Comparison of ENCODE assay signal across 4 cellular contexts in genomic region chr11:60201334-60201733, GRCh38. TPM values are rescaled to one million over a fixed set of nuclear protein-coding genes. Genes with fewer than 3 reads are reported as not detected.
"Had no signal": no experiment of that assay in that cellular context is flagged by ENCODE, and none has a peak within 500 bp of the region (broad histone marks: within the 10 kb centered on the region; RNA-seq: fewer than 3 reads in every experiment).

No MANE protein-coding gene starts in this region.

RNA-seq across cellular contexts. Expression of gene MS4A6A, which starts 18.5 kb away (rescaled TPM):
- total RNA-seq: HepG2, HT-29, HT1080, IMR-90 had no signal

RNA-seq across cellular contexts. Expression of gene MS4A4E, which starts 41.6 kb away (rescaled TPM):
- total RNA-seq: HepG2, HT1080, IMR-90 had no signal
